ENCODE assay signal across 26 cellular contexts in the genomic region with DNA sequence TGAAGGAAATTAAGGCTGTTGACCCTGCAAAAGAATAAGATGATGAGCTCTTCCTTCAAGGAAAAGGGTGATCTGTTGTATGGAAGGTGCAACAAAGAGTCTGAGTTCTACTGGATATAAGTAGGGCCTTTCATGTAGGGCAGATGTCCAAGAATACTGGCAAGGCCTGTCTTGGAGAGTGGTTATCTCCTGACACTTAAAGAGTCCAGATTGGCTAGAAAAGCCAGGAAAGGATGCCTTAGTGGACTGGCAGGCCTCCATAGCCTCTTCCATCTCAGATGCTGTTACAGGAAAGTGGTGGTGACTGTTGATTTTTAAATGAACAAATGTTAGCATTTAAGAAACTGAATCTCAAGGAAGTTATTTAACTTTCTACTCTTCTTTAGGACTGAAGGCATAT.
"Had no signal": no experiment of that assay in that cellular context is flagged by ENCODE, and none has a peak within 500 bp of the region (broad histone marks: within the 10 kb centered on the region; RNA-seq: fewer than 3 reads in every experiment).

No MANE protein-coding gene starts in this region.

- H3K9me3 Mint-ChIP-seq: activated naive CD4-positive, alpha-beta T cell treated with anti-CD3 and anti-CD28 coated beads, Interleukin-2, amount 50 U/mL, for 24 hours; activated naive CD8-positive, alpha-beta T cell treated with anti-CD3 and anti-CD28 coated beads, Interleukin-2, amount 50 U/mL, for 24 hours; activated T-cell treated with anti-CD3 and anti-CD28 coated beads, Interleukin-2, amount 50 U/mL, for 24 hours; activated T-helper 2 cell treated with anti-CD3 and anti-CD28 coated beads, Interferon-gamma antibody, Interleukin-2, Interleukin-4, amounts not matched to agents 10 μg/mL and 5 μg/mL and 100 μg/mL, durations not matched to agents 14 hours and 24 hours and 36 hours; central memory CD8-positive, alpha-beta T cell; dendritic cell treated with granulocyte-macrophage colony-stimulating factor and Interleukin-4, amounts not matched to agents 40 ng/mL and 50 ng/mL, for 4 days; stimulated activated memory B cell treated with anti-CD40 and anti-IgM and Interleukin-4, amounts not matched to agents 10 μg/mL and 1 μg/mL and 100 μg/mL, for 72 hours; T-helper 2 cell treated with Interferon-gamma antibody and Interleukin-4, amounts not matched to agents 5 μg/mL and 100 μg/mL, for 36 hours had no signal

- H3K4me3 ChIP-seq: breast epithelium, esophagus muscularis mucosa, left lung, ovary, sigmoid colon, stomach, thyroid gland, upper lobe of left lung, vagina had no signal

- H3K27me3 Mint-ChIP-seq: activated naive CD4-positive, alpha-beta T cell treated with anti-CD3 and anti-CD28 coated beads, Interleukin-2, amount 50 U/mL, for 24 hours; activated naive CD8-positive, alpha-beta T cell treated with anti-CD3 and anti-CD28 coated beads, Interleukin-2, amount 50 U/mL, for 24 hours; activated T-cell treated with anti-CD3 and anti-CD28 coated beads, Interleukin-2, amount 50 U/mL, for 24 hours; central memory CD8-positive, alpha-beta T cell; dendritic cell treated with granulocyte-macrophage colony-stimulating factor and Interleukin-4, amounts not matched to agents 40 ng/mL and 50 ng/mL, for 4 days; progenitor cell of endocrine pancreas; stimulated activated memory B cell treated with anti-CD40 and anti-IgM and Interleukin-4, amounts not matched to agents 10 μg/mL and 1 μg/mL and 100 μg/mL, for 72 hours had no signal

- H3K4me1 Mint-ChIP-seq: activated naive CD4-positive, alpha-beta T cell treated with anti-CD3 and anti-CD28 coated beads, Interleukin-2, amount 50 U/mL, for 24 hours; activated naive CD8-positive, alpha-beta T cell treated with anti-CD3 and anti-CD28 coated beads, Interleukin-2, amount 50 U/mL, for 24 hours; stimulated activated memory B cell treated with anti-CD40 and anti-IgM and Interleukin-4, amounts not matched to agents 10 μg/mL and 1 μg/mL and 100 μg/mL, for 72 hours had no signal

- H3K27ac Mint-ChIP-seq: activated naive CD4-positive, alpha-beta T cell treated with anti-CD3 and anti-CD28 coated beads, Interleukin-2, amount 50 U/mL, for 24 hours; activated naive CD8-positive, alpha-beta T cell treated with anti-CD3 and anti-CD28 coated beads, Interleukin-2, amount 50 U/mL, for 24 hours; activated T-cell treated with anti-CD3 and anti-CD28 coated beads, Interleukin-2, amount 50 U/mL, for 24 hours; activated T-helper 2 cell treated with anti-CD3 and anti-CD28 coated beads, Interferon-gamma antibody, Interleukin-2, Interleukin-4, amounts not matched to agents 10 μg/mL and 5 μg/mL and 100 μg/mL, durations not matched to agents 14 hours and 24 hours and 36 hours; dendritic cell treated with granulocyte-macrophage colony-stimulating factor and Interleukin-4, amounts not matched to agents 40 ng/mL and 50 ng/mL, for 4 days; progenitor cell of endocrine pancreas; stimulated activated memory B cell treated with anti-CD40 and anti-IgM and Interleukin-4, amounts not matched to agents 10 μg/mL and 1 μg/mL and 100 μg/mL, for 72 hours; T-helper 2 cell treated with Interferon-gamma antibody and Interleukin-4, amounts not matched to agents 5 μg/mL and 100 μg/mL, for 36 hours had no signal

- H3K27ac ChIP-seq: breast epithelium, esophagus muscularis mucosa, left lung, ovary, sigmoid colon, stomach, thyroid gland, upper lobe of left lung, vagina had no signal

- H3K27me3 ChIP-seq: breast epithelium, esophagus muscularis mucosa, left lung, ovary, sigmoid colon, stomach, thyroid gland, upper lobe of left lung, vagina had no signal

- ATAC-seq: activated naive CD8-positive, alpha-beta T cell treated with anti-CD3 and anti-CD28 coated beads, Interleukin-2, amount 50 U/mL, for 24 hours; left lung; stimulated activated memory B cell treated with anti-CD40 and anti-IgM and Interleukin-4, amounts not matched to agents 10 μg/mL and 1 μg/mL and 100 μg/mL, for 72 hours had no signal

- H3K9me3 ChIP-seq: breast epithelium, esophagus muscularis mucosa, left lung, ovary, sigmoid colon, stomach, thyroid gland, upper lobe of left lung, vagina had no signal

- H3K36me3 ChIP-seq: breast epithelium, ovary had no signal

- H3K4me1 ChIP-seq: breast epithelium, esophagus muscularis mucosa, left lung, upper lobe of left lung, vagina had no signal

- H3K4me3 Mint-ChIP-seq: activated naive CD4-positive, alpha-beta T cell treated with anti-CD3 and anti-CD28 coated beads, Interleukin-2, amount 50 U/mL, for 24 hours; activated naive CD8-positive, alpha-beta T cell treated with anti-CD3 and anti-CD28 coated beads, Interleukin-2, amount 50 U/mL, for 24 hours; activated T-cell treated with anti-CD3 and anti-CD28 coated beads, Interleukin-2, amount 50 U/mL, for 24 hours; central memory CD8-positive, alpha-beta T cell; dendritic cell treated with granulocyte-macrophage colony-stimulating factor and Interleukin-4, amounts not matched to agents 40 ng/mL and 50 ng/mL, for 4 days; stimulated activated memory B cell treated with anti-CD40 and anti-IgM and Interleukin-4, amounts not matched to agents 10 μg/mL and 1 μg/mL and 100 μg/mL, for 72 hours; T-helper 2 cell treated with Interferon-gamma antibody and Interleukin-4, amounts not matched to agents 5 μg/mL and 100 μg/mL, for 36 hours had no signal

- DNase-seq: activated CD4-positive, alpha-beta T cell treated with anti-CD3 and anti-CD28 coated beads for 4 hours; activated CD4-positive, alpha-beta T cell treated with anti-CD3 and anti-CD28 coated beads, Interleukin-2, amount 50 U/mL, for 48 hours; activated CD4-positive, CD25-positive, alpha-beta regulatory T cell; activated CD8-positive, alpha-beta memory T cell treated with anti-CD3 and anti-CD28 coated beads, Interleukin-2, amount 50 U/mL, for 48 hours; activated naive CD8-positive, alpha-beta T cell treated with anti-CD3 and anti-CD28 coated beads, Interleukin-2, amount 50 U/mL, for 24 hours; activated T-cell treated with anti-CD3 and anti-CD28 coated beads, Interleukin-2, amount 50 U/mL, for 24 hours; amygdala; kidney glomerular epithelial cell; left lung; ovary; sigmoid colon; small intestine; stimulated activated CD4-positive, alpha-beta T cell treated with anti-CD3 and anti-CD28 coated beads, Interleukin-4, amount 100 ng/mL, for 24 hours; stomach; thyroid gland; upper lobe of left lung had no signal
